Comparison of ENCODE assay signal across 1 cellular context in the genomic region with DNA sequence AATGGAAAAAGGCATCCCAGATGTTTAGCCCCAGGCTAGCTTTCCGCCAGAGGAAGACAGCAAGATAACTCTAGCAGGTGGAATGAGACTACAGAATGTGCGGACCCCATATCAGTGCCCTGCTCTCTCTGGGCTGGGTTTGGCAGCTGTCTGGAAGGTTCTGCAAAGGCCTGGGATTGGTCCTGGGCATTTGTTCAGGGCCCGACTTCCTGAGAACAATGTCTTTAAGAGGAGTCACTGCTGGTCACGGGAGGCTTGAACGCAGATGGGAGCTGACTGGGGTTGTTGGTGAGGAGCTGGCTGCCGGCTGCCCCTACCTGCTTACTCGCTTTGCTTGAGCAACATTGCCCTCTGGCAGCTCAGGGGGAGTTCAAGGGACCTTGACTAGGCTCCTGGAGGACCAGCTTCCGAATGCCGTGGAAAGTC.
TF ChIP-seq lines count a peak whose summit lies in the region.

No MANE protein-coding gene starts in this region.

TF ChIP-seq in A549, 52 proteins besides CTCF, POLR2A, EP300 and RAD21 (continued from another document):
- TF ChIP-seq, protein P1, sequence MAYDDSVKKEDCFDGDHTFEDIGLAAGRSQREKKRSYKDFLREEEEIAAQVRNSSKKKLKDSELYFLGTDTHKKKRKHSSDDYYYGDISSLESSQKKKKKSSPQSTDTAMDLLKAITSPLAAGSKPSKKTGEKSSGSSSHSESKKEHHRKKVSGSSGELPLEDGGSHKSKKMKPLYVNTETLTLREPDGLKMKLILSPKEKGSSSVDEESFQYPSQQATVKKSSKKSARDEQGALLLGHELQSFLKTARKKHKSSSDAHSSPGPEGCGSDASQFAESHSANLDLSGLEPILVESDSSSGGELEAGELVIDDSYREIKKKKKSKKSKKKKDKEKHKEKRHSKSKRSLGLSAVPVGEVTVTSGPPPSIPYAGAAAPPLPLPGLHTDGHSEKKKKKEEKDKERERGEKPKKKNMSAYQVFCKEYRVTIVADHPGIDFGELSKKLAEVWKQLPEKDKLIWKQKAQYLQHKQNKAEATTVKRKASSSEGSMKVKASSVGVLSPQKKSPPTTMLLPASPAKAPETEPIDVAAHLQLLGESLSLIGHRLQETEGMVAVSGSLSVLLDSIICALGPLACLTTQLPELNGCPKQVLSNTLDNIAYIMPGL (CRISPR knock-in tag; IDR thresholded peaks at IDR 0.05; ENCODE audit: borderline replicate concordance), result no peak
- TF ChIP-seq TP53 (CRISPR knock-in tag; IDR thresholded peaks at IDR 0.05), result no peak; the same call in 1 of the 2 replicates
